8 cellular contexts compared by ENCODE assay signal in the genomic region with DNA sequence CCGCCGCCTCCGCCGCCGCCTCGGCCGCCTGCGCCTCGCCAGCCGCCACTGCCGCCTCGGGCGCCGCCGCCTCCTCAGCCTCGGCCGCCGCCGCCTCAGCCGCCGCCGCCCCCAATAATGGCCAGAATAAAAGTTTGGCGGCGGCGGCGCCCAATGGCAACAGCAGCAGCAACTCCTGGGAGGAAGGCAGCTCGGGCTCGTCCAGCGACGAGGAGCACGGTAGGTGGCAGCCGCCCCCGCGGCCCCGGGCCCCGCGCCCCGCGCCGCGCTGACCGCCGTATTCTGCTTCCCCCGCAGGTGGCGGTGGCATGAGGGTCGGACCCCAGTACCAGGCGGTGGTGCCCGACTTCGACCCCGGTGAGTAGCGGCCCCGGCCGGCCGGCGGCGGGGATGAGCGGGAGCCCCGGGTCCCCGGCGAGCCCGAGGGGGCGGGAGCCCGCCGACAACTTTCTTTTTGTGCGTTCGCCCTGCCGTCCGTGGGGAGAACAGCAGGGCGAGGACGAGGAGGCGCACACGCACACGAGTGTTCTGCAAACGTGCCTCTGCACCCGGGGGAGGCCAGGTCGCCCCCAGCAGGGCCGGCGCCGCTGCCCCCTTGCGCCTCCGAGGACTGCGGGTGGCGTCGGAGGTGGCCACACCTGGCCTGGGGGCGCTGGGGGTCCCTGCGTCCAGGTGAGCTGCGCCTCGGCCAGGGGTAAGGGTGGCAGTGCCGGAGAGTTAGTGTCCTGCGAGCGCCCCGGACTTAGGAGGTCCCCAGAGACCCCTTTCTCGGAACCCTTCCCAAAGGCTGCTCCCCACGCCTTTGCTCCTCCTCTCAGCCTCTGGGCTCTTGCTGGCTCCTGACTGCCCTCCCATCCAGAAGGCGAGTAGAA. TPM values are rescaled to one million over a fixed set of nuclear protein-coding genes. Genes with fewer than 3 reads are reported as not detected.
DNase-seq lines count a peak whose midpoint lies in the region; ATAC-seq, FAIRE-seq and TF ChIP-seq lines count a peak whose summit lies in the region.

No MANE protein-coding gene starts in this region.

- H3K9me3 ChIP-seq in Peyer's patch: no peaks in the 10 kb centered on the region
- no peaks in the 10 kb centered on the region for H3K9me3 ChIP-seq in pancreas
- H3K9me3 ChIP-seq in transverse colon: no peaks in the 10 kb centered on the region

- intact Hi-C loops in head of caudate nucleus (cut with DNase I) (loop anchor here (2.0 to 5.0 kb wide), 2 partner anchors 68 to 184 kb away; a partner anchor contains a TSS), pancreas (cut with DNase I) (no loop called here), transverse colon (cut with DNase I; ENCODE audit: low total_unique reads) (loop anchor here (2.0 kb wide), 1 partner anchor 68 kb away; no protein-coding TSS in a partner anchor)

- H3K27ac ChIP-seq in Peyer's patch (peak overlapping the region; percentile 97 to 100 (median 99)), pancreas (peak overlapping the region; percentile 63 to 97 (median 90)), transverse colon (peak overlapping the region; percentile 93 to 98 (median 96))

- H3K36me3 ChIP-seq in Peyer's patch (no peaks in the 10 kb centered on the region), pancreas (no peaks in the 10 kb centered on the region), transverse colon (no peaks in the 10 kb centered on the region)

- no peak for FAIRE-seq in pancreas (lab: Jason Lieb, UNC)

- in situ Hi-C loops in transverse colon (cut with MboI; ENCODE audit: low pct_ligation_motif_present in 1 of 4, low pct_unique_long_range_greater_than_20kb in 1 of 4, low sequenced_read_pairs in 3 of 4): loop anchor here in 1 of 4 donors (10.0 kb wide), 1 partner anchor 68 kb away; no protein-coding TSS in a partner anchor

- peaks cover 0 to 27% (median 3%) of the 10 kb centered on the region in 4 donors for H3K4me1 ChIP-seq in Peyer's patch
- peaks cover 10 to 18% (median 11%) of the 10 kb centered on the region in 3 donors for H3K4me1 ChIP-seq in pancreas
- peaks cover 8 to 28% (median 23%) of the 10 kb centered on the region in 4 donors for H3K4me1 ChIP-seq in transverse colon

- TF ChIP-seq EP300 in transverse colon (IDR thresholded peaks at IDR 0.05; ENCODE audit: low read depth): no peak

- ATAC-seq in HG02970 (IDR thresholded peaks at IDR 0.05; ENCODE audit: low FRiP score, unreplicated experiment) (peak; percentile 11), pancreas (peak; percentile 1 to 12 (median 2))

- TF ChIP-seq CTCF in Peyer's patch (IDR thresholded peaks at IDR 0.05) (peak; percentile 39 to 58 (median 50)), pancreas (IDR thresholded peaks at IDR 0.05) (peak; percentile 6 to 33 (median 18)), transverse colon (IDR thresholded peaks at IDR 0.05) (peak; percentile 51 to 81 (median 53))

- H3K27me3 ChIP-seq in Peyer's patch (no peaks in the 10 kb centered on the region), pancreas (no peaks in the 10 kb centered on the region), transverse colon (no peaks in the 10 kb centered on the region)

- TF ChIP-seq POLR2A in Peyer's patch (IDR thresholded peaks at IDR 0.05) (no peak), transverse colon (IDR thresholded peaks at IDR 0.05) (no peak)

- DNase-seq in NCI-H345 (lab: John Stamatoyannopoulos, UW) (peak; percentile 37), NCI-H345 treated with DMSO at 0.1 percent for 48 hours (lab: John Stamatoyannopoulos, UW; ENCODE audit: unreplicated experiment) (no peak), Peyer's patch (peak; percentile 44 to 75 (median 71)), head of caudate nucleus (peak in 38 of 42 donors; percentile 11 to 74 (median 38)), pancreas (peak; percentile 38 to 85 (median 62)), transverse colon (peak; percentile 50)
- DNase-seq in activated naive CD4-positive, alpha-beta T cell treated with Interleukin-2 at 50 U/mL for 16 hours: peak; percentile 70

- H3K4me3 ChIP-seq in Peyer's patch (peak overlapping the region; percentile 92 to 98 (median 95)), pancreas (peak overlapping the region; percentile 74 to 93 (median 79)), transverse colon (peak overlapping the region; percentile 80 to 97 (median 86))

- WGBS in pancreas, 2 donors: 0 to 1% methylated on average over 71 to 95 of the region's 95 CpGs
- WGBS in transverse colon (ENCODE audit: low coverage in 1 of 2), 2 donors: 0% methylated on average over 36 of the region's 95 CpGs; no CpG with 5 or more reads in 1 of the 2 donors

RNA-seq across cellular contexts. Expression of a gene that starts 0.8 kb away (rescaled TPM):
- total RNA-seq in Peyer's patch: 10 to 100 TPM; 16.5 to 26.3 (median 21.1) TPM
- 10 to 100 TPM in 1 of 6 donors, 1 to 10 TPM in 5; 4.4 to 13.5 (median 6.8) TPM for total RNA-seq in pancreas
- 1 to 10 TPM; 2.8 to 7.2 TPM for polyA plus RNA-seq in pancreas
- 10 to 100 TPM; 15.7 to 31.0 (median 25.8) TPM for total RNA-seq in transverse colon

Comparison
In these comparisons a context has a peak if more than half of its experiments do, and no peak if none do; other contexts are left out.
1. intact Hi-C loops: an anchor here in head of caudate nucleus (2.0 to 5.0 kb wide) and transverse colon (2.0 kb wide); none called in pancreas.